ENCODE assay signal across 9 cellular contexts in the genomic region with DNA sequence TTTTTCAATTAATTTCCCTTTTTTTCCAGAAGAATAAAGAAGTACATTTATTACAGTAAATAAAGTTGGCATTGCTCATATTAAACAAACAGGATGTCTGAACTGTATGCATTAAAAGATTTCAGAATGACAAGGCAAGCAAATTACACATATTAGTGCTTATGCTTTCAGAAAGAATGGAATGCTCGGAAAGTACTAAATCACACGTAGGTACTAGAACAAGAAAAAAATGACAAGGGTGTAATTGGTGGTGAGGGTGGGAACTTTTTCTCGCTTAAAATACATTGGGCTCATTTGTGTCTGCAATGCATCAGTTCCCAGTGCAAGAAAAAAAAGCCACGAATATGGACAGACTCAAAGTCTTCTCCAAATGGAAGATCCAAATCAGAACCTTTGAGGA. TPM values are rescaled to one million over a fixed set of nuclear protein-coding genes. Genes with fewer than 3 reads are reported as not detected.
DNase-seq lines count a peak whose midpoint lies in the region; ATAC-seq and TF ChIP-seq lines count a peak whose summit lies in the region.
"Had no signal": no experiment of that assay in that cellular context is flagged by ENCODE, and none has a peak within 500 bp of the region (broad histone marks: within the 10 kb centered on the region; RNA-seq: fewer than 3 reads in every experiment).

No MANE protein-coding gene starts in this region.

- H3K4me3 Mint-ChIP-seq in activated T-cell treated with anti-CD3 and anti-CD28 coated beads, Interleukin-2, amount 50 U/mL, for 72 hours = peak overlapping the region; percentile 64 to 84

- WGBS in upper lobe of left lung, 2 donors = 67 to 74% methylated on average over 4 of the region's 4 CpGs

- H3K36me3 ChIP-seq in effector memory CD4-positive, alpha-beta T cell (ENCODE audit: control insufficient read depth, insufficient read depth, low read length) = no peaks in the 10 kb centered on the region
- no peaks in the 10 kb centered on the region for H3K36me3 ChIP-seq in upper lobe of left lung

- intact Hi-C loops in Right ventricle myocardium superior (cut with DNase I) = no loop called here

- ATAC-seq in activated T-cell treated with anti-CD3 and anti-CD28 coated beads, Interleukin-2, amount 50 U/mL, for 72 hours (replicated peaks in 1 of 2) = peak; percentile 31 to 32
- ATAC-seq in HG03469 (IDR thresholded peaks at IDR 0.05; ENCODE audit: unreplicated experiment) (peak; percentile 1), upper lobe of left lung (ENCODE audit: low FRiP score in 2 of 2) (no peak), Right ventricle myocardium superior (ENCODE audit: poor library complexity) (no peak)

- no peaks in the 10 kb centered on the region for H3K27me3 ChIP-seq in effector memory CD4-positive, alpha-beta T cell (replicated peaks; ENCODE audit: control insufficient read depth, insufficient read depth, low read length, poor library complexity, severe bottlenecking)
- H3K27me3 ChIP-seq in upper lobe of left lung = no peaks in the 10 kb centered on the region

- TF ChIP-seq EP300 in upper lobe of left lung (IDR thresholded peaks at IDR 0.05) = no peak

- peaks cover 0 to 2% of the 10 kb centered on the region in 2 donors for H3K36me3 Mint-ChIP-seq in activated T-cell treated with anti-CD3 and anti-CD28 coated beads, Interleukin-2, amount 50 U/mL, for 72 hours (ENCODE audit: insufficient read depth in 2 of 2)

- peak overlapping the region; percentile 98 for H3K27ac Mint-ChIP-seq in activated T-cell treated with anti-CD3 and anti-CD28 coated beads, Interleukin-2, amount 50 U/mL, for 72 hours

- H3K27ac ChIP-seq in effector memory CD4-positive, alpha-beta T cell (ENCODE audit: insufficient read depth, low read length, poor library complexity, severe bottlenecking) = peak overlapping the region; percentile 58
- H3K27ac ChIP-seq in upper lobe of left lung = peak overlapping the region; percentile 4 to 75 (median 57)
- H3K27ac ChIP-seq: C4-2B had no signal

- TF ChIP-seq CTCF in upper lobe of left lung (IDR thresholded peaks at IDR 0.05) = no peak

- no peak for TF ChIP-seq POLR2A in upper lobe of left lung (IDR thresholded peaks at IDR 0.05)

- H3K27me3 Mint-ChIP-seq in activated T-cell treated with anti-CD3 and anti-CD28 coated beads, Interleukin-2, amount 50 U/mL, for 72 hours (ENCODE audit: low read depth) = no peaks in the 10 kb centered on the region

- H3K4me1 ChIP-seq in effector memory CD4-positive, alpha-beta T cell (ENCODE audit: control insufficient read depth, insufficient read depth, low read length, poor library complexity, severe bottlenecking) = peaks cover 19% of the 10 kb centered on the region
- H3K4me1 ChIP-seq in upper lobe of left lung = peaks cover 13 to 34% (median 24%) of the 10 kb centered on the region in 4 donors

- no peaks in the 10 kb centered on the region for H3K9me3 Mint-ChIP-seq in activated T-cell treated with anti-CD3 and anti-CD28 coated beads, Interleukin-2, amount 50 U/mL, for 72 hours

- peaks cover 80% of the 10 kb centered on the region for H3K4me1 Mint-ChIP-seq in activated T-cell treated with anti-CD3 and anti-CD28 coated beads, Interleukin-2, amount 50 U/mL, for 72 hours (ENCODE audit: low read depth)

- H3K9me3 ChIP-seq in effector memory CD4-positive, alpha-beta T cell (ENCODE audit: control insufficient read depth, low read length) = no peaks in the 10 kb centered on the region
- no peaks in the 10 kb centered on the region for H3K9me3 ChIP-seq in upper lobe of left lung

- H3K4me3 ChIP-seq in effector memory CD4-positive, alpha-beta T cell (ENCODE audit: insufficient read depth, low read depth, low read length, poor library complexity, severe bottlenecking) = no peak overlapping the region
- no peak overlapping the region for H3K4me3 ChIP-seq in upper lobe of left lung

- no peak for DNase-seq in activated T-cell treated with anti-CD3 and anti-CD28 coated beads, Interleukin-2, amount 50 U/mL, for 72 hours
- DNase-seq in activated T-cell treated with anti-CD3 and anti-CD28 coated beads, Interleukin-2, amount 50 U/mL, for 1 hour = no peak
- DNase-seq in effector memory CD4-positive, alpha-beta T cell = no peak
- DNase-seq in upper lobe of left lung (no peak), Right ventricle myocardium superior (no peak), COR-L47 (lab: John Stamatoyannopoulos, UW) (no peak), AG20443 (ENCODE audit: low spot score) (no peak)

RNA-seq across cellular contexts. Expression of a gene that starts 33.3 kb away (rescaled TPM):
- total RNA-seq in activated T-cell treated with anti-CD3 and anti-CD28 coated beads, Interleukin-2, amount 50 U/mL, for 72 hours = 100 to 1,000 TPM; 283 to 343 TPM
- total RNA-seq in upper lobe of left lung = 100 to 1,000 TPM in 4 of 6 donors, 10 to 100 TPM in 2; 72.1 to 131 (median 116) TPM
- total RNA-seq in Right ventricle myocardium superior = 47.1 TPM

Comparison
In these comparisons a context has a peak if more than half of its experiments do, and no peak if none do; other contexts are left out.
1. ATAC-seq: peak in activated T-cell treated with anti-CD3 and anti-CD28 coated beads, Interleukin-2, amount 50 U/mL, for 72 hours (2 of 2) and HG03469 (single experiment); none in upper lobe of left lung (0 of 2) and Right ventricle myocardium superior (single experiment).